Comparison of ENCODE assay signal across 29 cellular contexts in genomic region chr1:227323164-227323955, GRCh38. TPM values are rescaled to one million over a fixed set of nuclear protein-coding genes. Genes with fewer than 3 reads are reported as not detected.
DNase-seq lines count a peak whose midpoint lies in the region; ATAC-seq, FAIRE-seq and TF ChIP-seq lines count a peak whose summit lies in the region.
"Had no signal": no experiment of that assay in that cellular context is flagged by ENCODE, and none has a peak within 500 bp of the region (broad histone marks: within the 10 kb centered on the region; RNA-seq: fewer than 3 reads in every experiment).

No MANE protein-coding gene starts in this region.

- H3K4me3 ChIP-seq in PC-3 (ENCODE audit: low read length), result no peak overlapping the region
- no peak overlapping the region for H3K4me3 ChIP-seq in epithelial cell of esophagus (ENCODE audit: low read length)
- H3K4me3 ChIP-seq in pancreas, result no peak overlapping the region
- H3K4me3 ChIP-seq in HAP-1, result no peak overlapping the region
- H3K4me3 ChIP-seq: dorsolateral prefrontal cortex, hepatocyte, tibial nerve had no signal

- in situ Hi-C loops in HAP-1 (cut with MboI; ENCODE audit: low sequenced_read_pairs), result no loop called here

- no peak overlapping the region for H3K4me2 ChIP-seq in PC-3 (ENCODE audit: low read length)
- H3K4me2 ChIP-seq: hepatocyte had no signal

- peak; percentile 75 for DNase-seq in Calu3
- DNase-seq in PC-3, result peak; percentile 85
- peak; percentile 46 for DNase-seq in epithelial cell of esophagus (ENCODE audit: low read depth)
- peak in 4 of 6 donors; percentile 19 to 43 (median 36) for DNase-seq in pancreas
- DNase-seq in activated CD4-positive, alpha-beta T cell treated with anti-CD3 and anti-CD28 coated beads, Interleukin-2, amount 50 U/mL, for 4 hours, result no peak
- DNase-seq in HAP-1 (ENCODE audit: low spot score in 2 of 2), result no peak
- no peak for DNase-seq in posterior vena cava (ENCODE audit: low spot score)
- DNase-seq: activated CD8-positive, alpha-beta memory T cell treated with anti-CD3 and anti-CD28 coated beads, Interleukin-2, amount 50 U/mL, for 48 hours; activated CD8-positive, alpha-beta T cell treated with anti-CD3 and anti-CD28 coated beads for 36 hours; activated naive CD4-positive, alpha-beta T cell treated with anti-CD3 and anti-CD28 coated beads for 36 hours; CD4-positive, CD25-positive, alpha-beta regulatory T cell; cerebellar nuclear complex; dorsolateral prefrontal cortex; Karpas-422; left cardiac atrium; mesenchymal stem cell; naive B cell; NCI-H1417 treated with DMSO at 0.1 percent for 48 hours; NCI-H2081; NCI-H345; posterior cingulate gyrus; stimulated activated CD4-positive, alpha-beta T cell treated with anti-CD3 and anti-CD28 coated beads, Interleukin-12 subunit alpha, Interleukin-12 subunit beta, amount 100 ng/mL, for 4 hours; stimulated activated CD4-positive, alpha-beta T cell treated with anti-CD3 and anti-CD28 coated beads, Interleukin-2, amount 100 ng/mL, for 48 hours had no signal

- no peak overlapping the region for H3K9ac ChIP-seq in PC-3 (ENCODE audit: low read length)

- H3K9me3 ChIP-seq in PC-3 (ENCODE audit: low read length) (no peaks in the 10 kb centered on the region), pancreas (no peaks in the 10 kb centered on the region), HAP-1 (no peaks in the 10 kb centered on the region)
- H3K9me3 ChIP-seq: tibial nerve had no signal

- H3K36me3 ChIP-seq in PC-3 (ENCODE audit: low read depth, low read length) (no peaks in the 10 kb centered on the region), pancreas (no peaks in the 10 kb centered on the region), HAP-1 (replicated peaks) (no peaks in the 10 kb centered on the region)
- H3K36me3 ChIP-seq: tibial nerve had no signal

- no peak for FAIRE-seq in pancreas (lab: Jason Lieb, UNC)
- FAIRE-seq: H1 had no signal

- H2AFZ ChIP-seq in PC-3 (ENCODE audit: low read length), result no peak overlapping the region
- H2AFZ ChIP-seq: hepatocyte had no signal

- H3K9me3 Mint-ChIP-seq in Calu3 (ENCODE audit: low read depth, unreplicated experiment), result no peaks in the 10 kb centered on the region
- H3K9me3 Mint-ChIP-seq: activated CD8-positive, alpha-beta T cell treated with anti-CD3 and anti-CD28 coated beads for 36 hours had no signal

- ATAC-seq in PC-3 (peak; percentile 25), pancreas (peak in 1 of 4 donors; percentile 16), GM18511 (IDR thresholded peaks at IDR 0.05; ENCODE audit: unreplicated experiment) (no peak)
- ATAC-seq: activated CD8-positive, alpha-beta T cell treated with anti-CD3 and anti-CD28 coated beads for 36 hours; left cardiac atrium; Panc1; sciatic nerve had no signal

- peaks cover 62% of the 10 kb centered on the region for H3K4me1 Mint-ChIP-seq in Calu3 (ENCODE audit: low read depth, unreplicated experiment)

- H4K20me1 ChIP-seq in PC-3 (ENCODE audit: low read length), result no peaks in the 10 kb centered on the region

- H3K4me1 ChIP-seq in PC-3 (ENCODE audit: insufficient read depth, low read length), result peaks cover 18% of the 10 kb centered on the region
- H3K4me1 ChIP-seq in pancreas, result peaks cover 16 to 28% (median 27%) of the 10 kb centered on the region in 3 donors
- peaks cover 5% of the 10 kb centered on the region for H3K4me1 ChIP-seq in HAP-1

- POLR2A ChIA-PET in PC-3 (lab: Charles Lee; ENCODE audit: unreplicated experiment), result interaction anchor here (0.6 kb wide), 1 partner anchor 33 kb away, joined by 4 read pairs; no protein-coding TSS in a partner anchor

- peak overlapping the region; percentile 42 for H3K4me3 Mint-ChIP-seq in Calu3 (ENCODE audit: low read depth, unreplicated experiment)
- H3K4me3 Mint-ChIP-seq: activated CD8-positive, alpha-beta T cell treated with anti-CD3 and anti-CD28 coated beads for 36 hours; activated naive CD4-positive, alpha-beta T cell treated with anti-CD3 and anti-CD28 coated beads for 36 hours had no signal

- no peaks in the 10 kb centered on the region for H3F3A ChIP-seq in PC-3 (ENCODE audit: low read length, unreplicated experiment)

- H3K9me2 ChIP-seq in PC-3 (replicated peaks; ENCODE audit: low read length), result no peaks in the 10 kb centered on the region

- BruUV-seq in Calu3 (replicated peaks; lab: Mats Ljungman, UMichigan) (no TSS peak), PC-3 (replicated peaks; lab: Mats Ljungman, UMichigan) (no TSS peak)

- H3K27me3 ChIP-seq in PC-3 (ENCODE audit: low read length) (no peaks in the 10 kb centered on the region), pancreas (no peaks in the 10 kb centered on the region), HAP-1 (ENCODE audit: low read depth) (no peaks in the 10 kb centered on the region)
- H3K27me3 ChIP-seq: dorsolateral prefrontal cortex, hepatocyte, tibial nerve had no signal

- CTCF ChIA-PET in Calu3 (lab: Charles Lee), result interaction anchor here (1.0 to 1.7 kb wide), 3 partner anchors 20 to 108 kb away, joined by 3 to 5 read pairs (median 3); no protein-coding TSS in a partner anchor
- CTCF ChIA-PET in PC-3 (lab: Charles Lee), result no interaction called here

- no peak overlapping the region for H3K27ac ChIP-seq in PC-3 (ENCODE audit: low read length)
- H3K27ac ChIP-seq in pancreas, result peak overlapping the region in 2 of 4 donors; percentile 15 to 24
- H3K27ac ChIP-seq: hepatocyte, tibial nerve had no signal

- H3K27ac Mint-ChIP-seq in Calu3 (ENCODE audit: unreplicated experiment), result peak overlapping the region; percentile 73
- H3K27ac Mint-ChIP-seq: activated CD8-positive, alpha-beta T cell treated with anti-CD3 and anti-CD28 coated beads for 36 hours; activated naive CD4-positive, alpha-beta T cell treated with anti-CD3 and anti-CD28 coated beads for 36 hours; CD4-positive, CD25-positive, alpha-beta regulatory T cell; naive B cell had no signal

- peaks cover 11% of the 10 kb centered on the region for H3K36me3 Mint-ChIP-seq in Calu3 (ENCODE audit: insufficient read depth, unreplicated experiment)
- H3K36me3 Mint-ChIP-seq: CD4-positive, CD25-positive, alpha-beta regulatory T cell had no signal

- no peaks in the 10 kb centered on the region for H3K79me2 ChIP-seq in PC-3 (ENCODE audit: low read length)
- H3K79me2 ChIP-seq: hepatocyte had no signal

- intact Hi-C loops in Calu3 (cut with micrococcal nuclease; ENCODE audit: unreplicated experiment), result loop anchor here (1.0 kb wide), 1 partner anchor 33 kb away; no protein-coding TSS in a partner anchor
- intact Hi-C loops in PC-3 (cut with micrococcal nuclease), result no loop called here
- intact Hi-C loops in pancreas (cut with DNase I), result no loop called here
- intact Hi-C loops in posterior vena cava (cut with DNase I), result no loop called here

- whole genome bisulfite sequencing in pancreas, 2 donors, result 56 to 58% methylated on average over 9 of the region's 9 CpGs

- TF ChIP-seq CTCF in Calu3 (IDR thresholded peaks at IDR 0.05; ENCODE audit: unreplicated experiment) (no peak), PC-3 (conservative IDR thresholded peaks at IDR 0.05; ENCODE audit: low read depth, low read length) (no peak), epithelial cell of esophagus (IDR thresholded peaks at IDR 0.05; ENCODE audit: insufficient read depth, low read depth, low read length, missing control alignments) (no peak), pancreas (IDR thresholded peaks at IDR 0.05) (no peak)

- no peaks in the 10 kb centered on the region for H3K27me3 Mint-ChIP-seq in Calu3 (ENCODE audit: unreplicated experiment)

RNA-seq across cellular contexts. Expression of gene CDC42BPA, which starts 5.1 kb away (rescaled TPM):
- total RNA-seq in Calu3 (2022) (48.6 and 49.5 TPM in 2 replicates), PC-3 (2014; rRNA removed) (32.0 and 42.1 TPM in 2 replicates), pancreas (10 to 100 TPM; 11.9 to 22.5 (median 17.1) TPM), posterior vena cava (10 to 100 TPM; 47.8 to 56.4 TPM)
- polyA plus RNA-seq in pancreas, result 10 to 100 TPM in 1 of 2 donors, 1 to 10 TPM in 1; 5.3 to 10.3 TPM

Comparison
In these comparisons a context has a peak if more than half of its experiments do, and no peak if none do; other contexts are left out.
1. DNase-seq: peak in Calu3 (single experiment), PC-3 (single experiment), epithelial cell of esophagus (single experiment) and pancreas (4 of 6); none in activated CD4-positive, alpha-beta T cell treated with anti-CD3 and anti-CD28 coated beads, Interleukin-2, amount 50 U/mL, for 4 hours (0 of 2), HAP-1 (0 of 2) and posterior vena cava (single experiment).